In the genomic region with DNA sequence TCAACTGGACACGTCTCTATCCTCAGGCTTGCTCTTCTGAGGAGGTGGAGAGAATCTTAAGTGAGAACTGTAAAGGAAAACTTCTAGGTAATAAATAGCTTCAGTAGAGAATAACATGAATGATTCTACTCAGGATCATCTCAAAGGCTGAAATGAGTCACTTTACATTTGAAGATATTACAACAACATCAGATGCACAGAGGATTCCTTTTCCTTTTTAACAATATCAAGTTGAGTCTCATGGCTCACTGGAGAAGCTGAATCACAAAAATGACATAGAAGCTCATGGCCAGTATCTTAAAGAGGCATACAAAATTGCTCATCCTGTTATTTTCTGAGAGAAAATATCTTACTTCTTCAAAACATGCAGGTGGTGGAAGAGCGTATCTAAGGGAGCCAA, we compare ENCODE assay signal across 18 cellular contexts.
DNase-seq lines count a peak whose midpoint lies in the region; ATAC-seq and TF ChIP-seq lines count a peak whose summit lies in the region.
"Had no signal": no experiment of that assay in that cellular context is flagged by ENCODE, and none has a peak within 500 bp of the region (broad histone marks: within the 10 kb centered on the region; RNA-seq: fewer than 3 reads in every experiment).

No MANE protein-coding gene starts in this region.

- no peak for ATAC-seq in Right ventricle myocardium superior (ENCODE audit: poor library complexity)
- ATAC-seq in GM18517 (IDR thresholded peaks at IDR 0.05; ENCODE audit: unreplicated experiment): no peak
- ATAC-seq: GM12878, HCT116 had no signal

- no peak overlapping the region for H3K14ac ChIP-seq in mesenchymal stem cell (ENCODE audit: low read length in 2 of 2)

- CTCF ChIA-PET in OCI-LY7 (lab: Charles Lee; ENCODE audit: unreplicated experiment): no interaction called here
- CTCF ChIA-PET in Caco-2 (lab: Charles Lee): no interaction called here

- H3K79me1 ChIP-seq in mesenchymal stem cell (replicated peaks; ENCODE audit: low read length, poor library complexity, severe bottlenecking): no peaks in the 10 kb centered on the region

- POLR2A ChIA-PET in OCI-LY7 (lab: Charles Lee) (no interaction called here), Caco-2 (lab: Charles Lee) (no interaction called here)

- no peak overlapping the region for H4K91ac ChIP-seq in mesenchymal stem cell (ENCODE audit: low read length)

- H2AK5ac ChIP-seq in mesenchymal stem cell (ENCODE audit: low read length, severe bottlenecking): no peak overlapping the region

- DNase-seq in EH (ENCODE audit: low read depth) (peak; percentile 14), HFFc6 (peak; percentile 15), dedifferentiated amniotic fluid mesenchymal stem cell (ENCODE audit: extremely low spot score) (peak; percentile 20), mesenchymal stem cell (peak; percentile 6), Right ventricle myocardium superior (no peak), OCI-LY7 (ENCODE audit: low spot score) (no peak), Caco-2 (no peak)
- DNase-seq: CD8-positive, alpha-beta memory T cell; NCI-H1048; NCI-H146; NCI-H2227 treated with DMSO at 0.1 percent for 48 hours; NCI-H526; PC-9 had no signal

- no peaks in the 10 kb centered on the region for H4K20me1 ChIP-seq in OCI-LY7 (ENCODE audit: insufficient read depth, low read length)
- H4K20me1 ChIP-seq: BLaER1 had no signal

- H3K36me3 ChIP-seq in mesenchymal stem cell (ENCODE audit: control insufficient read depth in 1 of 2, insufficient read depth in 2 of 2, low read depth in 1 of 2, low read length in 2 of 2) (no peaks in the 10 kb centered on the region), OCI-LY7 (ENCODE audit: insufficient read depth, low read length) (no peaks in the 10 kb centered on the region), Caco-2 (ENCODE audit: control insufficient read depth, insufficient read depth, low read length) (no peaks in the 10 kb centered on the region)
- H3K36me3 ChIP-seq: BLaER1 had no signal

- no peak overlapping the region for H3K4ac ChIP-seq in mesenchymal stem cell (ENCODE audit: low read depth in 1 of 2, low read length in 2 of 2)

- TF ChIP-seq CTCF in HFFc6 (IDR thresholded peaks at IDR 0.05): no peak
- TF ChIP-seq CTCF in OCI-LY7 (conservative IDR thresholded peaks at IDR 0.05; ENCODE audit: low read length): no peak
- TF ChIP-seq CTCF in Caco-2 (IDR thresholded peaks at IDR 0.05; ENCODE audit: insufficient read depth in 1 of 2, low read depth in 1 of 2, low read length in 1 of 2, severe bottlenecking in 1 of 2, unreplicated experiment in 1 of 2): no peak

- H3K4me3 Mint-ChIP-seq in HFFc6: no peak overlapping the region
- H3K4me3 Mint-ChIP-seq in Caco-2 (ENCODE audit: unreplicated experiment): no peak overlapping the region
- H3K4me3 Mint-ChIP-seq: CD8-positive, alpha-beta memory T cell had no signal

- no peak overlapping the region for H2BK5ac ChIP-seq in mesenchymal stem cell (ENCODE audit: low read depth, low read length, poor library complexity, severe bottlenecking)

- H3K23ac ChIP-seq in mesenchymal stem cell (ENCODE audit: low read length in 2 of 2): no peak overlapping the region

- H3K27ac ChIP-seq in mesenchymal stem cell (ENCODE audit: low read length, poor library complexity, severe bottlenecking) (no peak overlapping the region), OCI-LY7 (ENCODE audit: low read depth, low read length, poor library complexity, severe bottlenecking) (no peak overlapping the region)
- H3K27ac ChIP-seq: BLaER1, PC-9, SK-N-MC had no signal

- H3K9ac ChIP-seq in mesenchymal stem cell (ENCODE audit: low read length): no peak overlapping the region
- H3K9ac ChIP-seq: BLaER1 had no signal

- intact Hi-C loops in Right ventricle myocardium superior (cut with DNase I): no loop called here
- intact Hi-C loops in OCI-LY7 (cut with micrococcal nuclease; ENCODE audit: unreplicated experiment): no loop called here
- intact Hi-C loops in Caco-2 (cut with micrococcal nuclease; ENCODE audit: unreplicated experiment): no loop called here

- H2AFZ ChIP-seq in mesenchymal stem cell (ENCODE audit: low read depth, low read length) (no peak overlapping the region), OCI-LY7 (ENCODE audit: low read length) (no peak overlapping the region)
- H2AFZ ChIP-seq: PC-9 had no signal

- H3K27me3 ChIP-seq in mesenchymal stem cell (ENCODE audit: control insufficient read depth in 1 of 2, insufficient read depth in 1 of 2, low read length in 2 of 2) (no peaks in the 10 kb centered on the region), Caco-2 (replicated peaks; ENCODE audit: control insufficient read depth, insufficient read depth, low read length) (no peaks in the 10 kb centered on the region)
- H3K27me3 ChIP-seq: BLaER1 had no signal

- H3K27ac Mint-ChIP-seq in HFFc6 (no peak overlapping the region), Caco-2 (ENCODE audit: unreplicated experiment) (no peak overlapping the region)
- H3K27ac Mint-ChIP-seq: CD8-positive, alpha-beta memory T cell had no signal

- no peak overlapping the region for H2BK120ac ChIP-seq in mesenchymal stem cell (ENCODE audit: low read depth, low read length)

- no peak overlapping the region for H2BK15ac ChIP-seq in mesenchymal stem cell (ENCODE audit: low read depth, poor library complexity, severe bottlenecking)

- H3K9me3 Mint-ChIP-seq in HFFc6: no peaks in the 10 kb centered on the region
- H3K9me3 Mint-ChIP-seq in Caco-2 (ENCODE audit: unreplicated experiment): no peaks in the 10 kb centered on the region

- no peak overlapping the region for H2BK12ac ChIP-seq in mesenchymal stem cell (ENCODE audit: low read length in 2 of 2)

- H3K4me1 Mint-ChIP-seq in HFFc6 (ENCODE audit: low read depth): peaks cover 9% of the 10 kb centered on the region; the same call in 1 of the 2 replicates
- H3K4me1 Mint-ChIP-seq in Caco-2 (ENCODE audit: low read depth, unreplicated experiment): no peaks in the 10 kb centered on the region
- H3K4me1 Mint-ChIP-seq: CD8-positive, alpha-beta memory T cell had no signal

- H3K4me2 ChIP-seq in mesenchymal stem cell (ENCODE audit: low read length, poor library complexity, severe bottlenecking) (no peak overlapping the region), OCI-LY7 (ENCODE audit: low read length) (no peak overlapping the region)
- H3K4me2 ChIP-seq: BLaER1, PC-9 had no signal

- H3K9me3 ChIP-seq in mesenchymal stem cell (ENCODE audit: control insufficient read depth, low read length) (no peaks in the 10 kb centered on the region), OCI-LY7 (ENCODE audit: low read length) (no peaks in the 10 kb centered on the region), Caco-2 (no peaks in the 10 kb centered on the region)
- H3K9me3 ChIP-seq: BLaER1 had no signal

- no peak overlapping the region for H4K8ac ChIP-seq in mesenchymal stem cell (ENCODE audit: low read length)

- no CpG with 5 or more reads among the region's 2 CpGs for WGBS in mesenchymal stem cell

- H3K9me2 ChIP-seq in OCI-LY7 (ENCODE audit: insufficient read depth, low read length): no peaks in the 10 kb centered on the region

- BruUV-seq in OCI-LY7 (replicated peaks; lab: Mats Ljungman, UMichigan) (no TSS peak), Caco-2 (replicated peaks; lab: Mats Ljungman, UMichigan) (no TSS peak)

- H3K4me1 ChIP-seq in mesenchymal stem cell (ENCODE audit: control insufficient read depth, insufficient read depth, low read depth, low read length) (no peaks in the 10 kb centered on the region), OCI-LY7 (ENCODE audit: insufficient read depth, low read length, poor library complexity, severe bottlenecking) (no peaks in the 10 kb centered on the region), Caco-2 (no peaks in the 10 kb centered on the region)
- H3K4me1 ChIP-seq: BLaER1 had no signal

- H3K79me2 ChIP-seq in OCI-LY7 (ENCODE audit: insufficient read depth, low read depth, low read length): no peaks in the 10 kb centered on the region

- no peak overlapping the region for H3K18ac ChIP-seq in mesenchymal stem cell (ENCODE audit: low read depth in 1 of 2, low read length in 2 of 2)

- H3K27me3 Mint-ChIP-seq in HFFc6 (ENCODE audit: insufficient read depth) (peaks cover 2% of the 10 kb centered on the region; the same call in 1 of the 2 replicates), Caco-2 (ENCODE audit: insufficient read depth, unreplicated experiment) (peaks cover 14% of the 10 kb centered on the region)

- H3K4me3 ChIP-seq in mesenchymal stem cell (ENCODE audit: insufficient read depth in 1 of 2, low read depth in 1 of 2, low read length in 2 of 2) (no peak overlapping the region), OCI-LY7 (ENCODE audit: low read depth, low read length, poor library complexity, severe bottlenecking) (no peak overlapping the region), Caco-2 (ENCODE audit: low read depth, low read length) (no peak overlapping the region)
- H3K4me3 ChIP-seq: BLaER1, GM12878, PC-9, SK-N-MC had no signal

- no peaks in the 10 kb centered on the region for H3K36me3 Mint-ChIP-seq in HFFc6 (ENCODE audit: low read depth)
- no peaks in the 10 kb centered on the region for H3K36me3 Mint-ChIP-seq in Caco-2 (ENCODE audit: insufficient read depth, unreplicated experiment)
- H3K36me3 Mint-ChIP-seq: CD8-positive, alpha-beta memory T cell had no signal

Comparison
In these comparisons a context has a peak if more than half of its experiments do, and no peak if none do; other contexts are left out.
1. DNase-seq: peak in EH (single experiment), HFFc6 (single experiment), dedifferentiated amniotic fluid mesenchymal stem cell (single experiment) and mesenchymal stem cell (single experiment); none in Right ventricle myocardium superior (single experiment), OCI-LY7 (single experiment) and Caco-2 (0 of 2).